7 cellular contexts compared by ENCODE assay signal in genomic region chr3:129277829-129278271, GRCh38. TPM values are rescaled to one million over a fixed set of nuclear protein-coding genes. Genes with fewer than 3 reads are reported as not detected.
A peak's percentile ranks its signal among the peaks of the same experiment; 100 is the strongest.
DNase-seq lines count a peak whose midpoint lies in the region; FAIRE-seq and TF ChIP-seq lines count a peak whose summit lies in the region.

No MANE protein-coding gene starts in this region.

- H3K9me3 Mint-ChIP-seq in endodermal cell = no peaks in the 10 kb centered on the region

- H3K9ac ChIP-seq in endodermal cell (ENCODE audit: extremely low read depth, low read length, poor library complexity, severe bottlenecking) = peak overlapping the region; percentile 87

- FAIRE-seq in GM19239 (lab: Jason Lieb, UNC) = peak; percentile 92

- H3K27me3 ChIP-seq in PC-9 (ENCODE audit: insufficient read depth, low read depth) (no peaks in the 10 kb centered on the region), endodermal cell (ENCODE audit: control insufficient read depth, insufficient read depth, low read length, poor library complexity, severe bottlenecking) (no peaks in the 10 kb centered on the region), neuron (ENCODE audit: insufficient read depth, low read length) (no peaks in the 10 kb centered on the region)

- H3K4me1 Mint-ChIP-seq in endodermal cell = peaks cover 16% of the 10 kb centered on the region

- H3F3A ChIP-seq in PC-9 (ENCODE audit: insufficient read depth, low read depth) = peaks cover 38% of the 10 kb centered on the region

- no peak for DNase-seq in GM19239 (ENCODE audit: insufficient read length, low spot score)
- no peak for DNase-seq in PC-9
- peak; percentile 64 for DNase-seq in endodermal cell
- no peak for DNase-seq in hippocampal formation (lab: John Stamatoyannopoulos, UW)
- DNase-seq in NCI-H1417 treated with DMSO at 0.1 percent for 48 hours (lab: John Stamatoyannopoulos, UW) = no peak
- DNase-seq in NCI-H2029 treated with DMSO at 0.1 percent for 48 hours (lab: John Stamatoyannopoulos, UW) = no peak

- no peaks in the 10 kb centered on the region for H3K27me3 Mint-ChIP-seq in endodermal cell (ENCODE audit: insufficient read depth)

- peak overlapping the region; percentile 98 for H3K27ac Mint-ChIP-seq in endodermal cell

- H3K9me2 ChIP-seq in PC-9 (ENCODE audit: insufficient read depth) = no peaks in the 10 kb centered on the region

- POLR2A ChIA-PET in PC-9 (lab: Charles Lee; ENCODE audit: unreplicated experiment) = interaction anchor here (0.7 kb wide), 1 partner anchor 149 kb away, joined by 3 read pairs; no protein-coding TSS in a partner anchor

- H3K4me3 Mint-ChIP-seq in endodermal cell = peak overlapping the region; percentile 93

- CTCF ChIA-PET in PC-9 (lab: Charles Lee) = no interaction called here

- peak overlapping the region; percentile 80; the same call in 1 of the 2 replicates for H3K4me3 ChIP-seq in PC-9
- H3K4me3 ChIP-seq in endodermal cell (ENCODE audit: low read length) = peak overlapping the region; percentile 90
- H3K4me3 ChIP-seq in neuron (ENCODE audit: low read length) = peak overlapping the region; percentile 56

- H3K79me2 ChIP-seq in PC-9 (ENCODE audit: low read depth) = peaks cover 11% of the 10 kb centered on the region; the same call in 1 of the 2 replicates

- H3K36me3 ChIP-seq in PC-9 (ENCODE audit: low read depth) = peaks cover 24% of the 10 kb centered on the region; the same call in 1 of the 2 replicates
- H3K36me3 ChIP-seq in endodermal cell (ENCODE audit: control insufficient read depth, insufficient read depth, low read length) = peaks cover 57% of the 10 kb centered on the region
- peaks cover 45% of the 10 kb centered on the region for H3K36me3 ChIP-seq in neuron (ENCODE audit: insufficient read depth, low read length)

- H3K9me3 ChIP-seq in PC-9 (ENCODE audit: insufficient read depth, low read depth) (no peaks in the 10 kb centered on the region), endodermal cell (ENCODE audit: control insufficient read depth, low read length) (no peaks in the 10 kb centered on the region), neuron (ENCODE audit: low read length) (no peaks in the 10 kb centered on the region)

- H2AFZ ChIP-seq in PC-9 (no peak overlapping the region), neuron (ENCODE audit: low read depth, low read length) (no peak overlapping the region)

- intact Hi-C loops in PC-9 (cut with micrococcal nuclease; ENCODE audit: unreplicated experiment) = loop anchor here (5.0 kb wide), 1 partner anchor 34 kb away; no protein-coding TSS in a partner anchor

- 76 to 83% methylated on average over 11 of the region's 11 CpGs for WGBS in endodermal cell (ENCODE audit: insufficient coverage in 1 of 2, insufficient read length in 1 of 2), 2 experiments

- H3K27ac ChIP-seq in PC-9 (peak overlapping the region; percentile 58), endodermal cell (ENCODE audit: low read depth, low read length) (peak overlapping the region; percentile 89)

- H3K36me3 Mint-ChIP-seq in endodermal cell (ENCODE audit: low read depth) = peaks cover 43% of the 10 kb centered on the region

- TF ChIP-seq CTCF in PC-9 (conservative IDR thresholded peaks at IDR 0.05) = no peak
- no peak for TF ChIP-seq CTCF in endodermal cell (conservative IDR thresholded peaks at IDR 0.05)

- H3K4me1 ChIP-seq in PC-9 (replicated peaks; ENCODE audit: insufficient read depth) (peaks cover 18% of the 10 kb centered on the region), endodermal cell (ENCODE audit: control insufficient read depth, insufficient read depth, low read length) (peaks cover 10% of the 10 kb centered on the region), neuron (ENCODE audit: insufficient read depth, low read length) (peaks cover 15% of the 10 kb centered on the region)

- H3K4me2 ChIP-seq in PC-9 = peak overlapping the region; percentile 89

- H4K20me1 ChIP-seq in PC-9 (ENCODE audit: insufficient read depth) = 0 out of 2 replicates have a peak, but pooled peaks cover 4% of the 10 kb centered on the region

- BruUV-seq in PC-9 (replicated peaks; lab: Mats Ljungman, UMichigan) = no TSS peak

RNA-seq across cellular contexts. Expression of gene HMCES, which starts 0.8 kb away (rescaled TPM):
- total RNA-seq in PC-9 (2021) = 60.9 and 62.7 TPM in 2 replicates
- 10 to 100 TPM; 42.9 to 46.9 TPM for total RNA-seq in endodermal cell
- polyA plus RNA-seq in endodermal cell (2013, experiment 1 of 2) = 40.1 TPM
- polyA plus RNA-seq in endodermal cell (2013, experiment 2 of 2) = 33.1 TPM

RNA-seq across cellular contexts. Expression of gene COPG1, which starts 28.4 kb away (rescaled TPM):
- total RNA-seq in PC-9 (2021) (195 and 212 TPM in 2 replicates), endodermal cell (100 to 1,000 TPM; 151 to 193 TPM)
- polyA plus RNA-seq in endodermal cell (2013, experiment 1 of 2) = 88.8 TPM
- polyA plus RNA-seq in endodermal cell (2013, experiment 2 of 2) = 90.2 TPM
